Comparison of ENCODE assay signal across 8 cellular contexts in the genomic region with DNA sequence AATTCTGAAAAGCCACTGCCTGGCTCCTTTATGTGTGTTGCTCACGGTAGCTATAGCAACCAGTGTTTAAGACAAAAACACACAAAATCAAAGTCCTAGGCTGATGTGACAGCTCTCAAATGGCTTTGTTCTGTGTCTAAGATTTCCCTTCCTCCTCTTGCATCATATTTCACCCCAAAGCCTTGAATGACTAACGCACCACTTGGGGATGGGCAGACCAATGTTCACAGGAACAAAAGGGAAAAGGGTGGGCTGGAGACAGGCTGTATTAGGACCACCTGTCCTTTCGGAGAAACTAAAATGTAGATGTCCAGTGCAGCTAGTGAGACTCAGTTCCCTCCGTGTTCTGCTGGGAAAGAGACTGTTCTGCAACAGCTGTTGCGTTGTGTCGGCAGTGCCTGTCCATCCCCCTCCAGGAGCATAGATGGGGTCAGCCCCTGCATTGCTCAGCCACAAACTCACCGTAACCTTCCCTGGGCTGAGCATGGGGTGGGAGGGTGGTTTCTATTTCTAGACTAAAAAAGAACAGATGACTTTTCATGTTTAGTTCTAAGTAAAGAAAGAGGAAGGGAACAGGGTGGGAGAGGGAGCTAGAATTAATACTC. TPM values are rescaled to one million over a fixed set of nuclear protein-coding genes. Genes with fewer than 3 reads are reported as not detected.
DNase-seq lines count a peak whose midpoint lies in the region; ATAC-seq, FAIRE-seq and TF ChIP-seq lines count a peak whose summit lies in the region.

No MANE protein-coding gene starts in this region.

- H3K9me3 Mint-ChIP-seq in activated T-helper 1 cell treated with anti-CD3 and anti-CD28 coated beads, Interleukin-12 subunit alpha, Interleukin-12 subunit beta, Interleukin-2, Interleukin-4 antibody, amounts not matched to agents 30 ng/mL and 10 ng/mL and 1 ng/mL, durations not matched to agents 14 hours and 24 hours and 36 hours, result no peaks in the 10 kb centered on the region

- H3K27me3 Mint-ChIP-seq in activated T-helper 1 cell treated with anti-CD3 and anti-CD28 coated beads, Interleukin-12 subunit alpha, Interleukin-12 subunit beta, Interleukin-2, Interleukin-4 antibody, amounts not matched to agents 30 ng/mL and 10 ng/mL and 1 ng/mL, durations not matched to agents 14 hours and 24 hours and 36 hours (ENCODE audit: insufficient read depth), result peaks cover 3% of the 10 kb centered on the region

- no peaks in the 10 kb centered on the region for H4K20me1 ChIP-seq in GM12878 (ENCODE audit: control insufficient read depth, insufficient read depth)
- H4K20me1 ChIP-seq in HepG2 (ENCODE audit: insufficient read depth, low read length), result no peaks in the 10 kb centered on the region

- H3K4me1 Mint-ChIP-seq in activated T-helper 1 cell treated with anti-CD3 and anti-CD28 coated beads, Interleukin-12 subunit alpha, Interleukin-12 subunit beta, Interleukin-2, Interleukin-4 antibody, amounts not matched to agents 30 ng/mL and 10 ng/mL and 1 ng/mL, durations not matched to agents 14 hours and 24 hours and 36 hours (ENCODE audit: low read depth), result no peaks in the 10 kb centered on the region

- H3K9ac ChIP-seq in GM12878 (ENCODE audit: control insufficient read depth, insufficient read depth, low read length) (no peak overlapping the region), HepG2 (ENCODE audit: insufficient read depth, low read depth, low read length) (peak overlapping the region; percentile 74)

- SMC1A ChIA-PET in GM12878 (lab: Charles Lee; ENCODE audit: uncharacterized antibody, unreplicated experiment), result interaction anchor here (0.8 to 2.5 kb wide), 10 partner anchors 8 to 282 kb away, joined by 3 to 9 read pairs (median 5); no protein-coding TSS in a partner anchor

- TF ChIP-seq CTCF in GM12878 (IDR thresholded peaks at IDR 0.05 in 2 of 3, conservative IDR thresholded peaks at IDR 0.05 in 1 of 3; ENCODE audit: control insufficient read depth in 2 of 3, extremely low read depth in 1 of 3, insufficient read depth in 1 of 3, low read depth in 3 of 3, low read length in 3 of 3) (no peak), HepG2 (CRISPR knock-in tag; IDR thresholded peaks at IDR 0.05) (no peak)

- no peaks in the 10 kb centered on the region for H3K36me3 ChIP-seq in GM12878 (ENCODE audit: control insufficient read depth in 2 of 2, insufficient read depth in 2 of 2, low read length in 1 of 2)
- H3K36me3 ChIP-seq in HepG2 (replicated peaks in 1 of 2; ENCODE audit: control insufficient read depth in 1 of 2, insufficient read depth in 2 of 2, low read length in 2 of 2), result no peaks in the 10 kb centered on the region

- H3K27ac Mint-ChIP-seq in activated T-helper 1 cell treated with anti-CD3 and anti-CD28 coated beads, Interleukin-12 subunit alpha, Interleukin-12 subunit beta, Interleukin-2, Interleukin-4 antibody, amounts not matched to agents 30 ng/mL and 10 ng/mL and 1 ng/mL, durations not matched to agents 14 hours and 24 hours and 36 hours, result no peak overlapping the region

- DNase-seq in GM12878 (ENCODE audit: low read depth, low spot score), result no peak
- DNase-seq in HepG2 (ENCODE audit: low spot score), result peak; percentile 94
- no peak for DNase-seq in activated T-helper 1 cell treated with anti-CD3 and anti-CD28 coated beads, Interleukin-12 subunit alpha, Interleukin-12 subunit beta, Interleukin-2, Interleukin-4 antibody, amounts not matched to agents 30 ng/mL and 10 ng/mL and 1 ng/mL, durations not matched to agents 14 hours and 24 hours and 36 hours (ENCODE audit: low spot score)
- no peak for DNase-seq in DMS114 treated with DMSO at 0.1 percent for 48 hours (lab: John Stamatoyannopoulos, UW; ENCODE audit: unreplicated experiment)
- no peak for DNase-seq in NCI-H345 treated with DMSO at 0.1 percent for 48 hours (lab: John Stamatoyannopoulos, UW; ENCODE audit: unreplicated experiment)

- TF ChIP-seq EP300 in GM12878 (IDR thresholded peaks at IDR 0.05; ENCODE audit: borderline replicate concordance in 1 of 2, control insufficient read depth in 1 of 2, low read depth in 2 of 2, low read length in 2 of 2), result no peak
- peak; percentile 85 to 96 for TF ChIP-seq EP300 in HepG2 (IDR thresholded peaks at IDR 0.05; ENCODE audit: low read depth in 2 of 2, low read length in 2 of 2)
- peak; percentile 78 for TF ChIP-seq EP300 in HepG2 (CRISPR knock-in tag; IDR thresholded peaks at IDR 0.05; ENCODE audit: borderline replicate concordance)

- no peaks in the 10 kb centered on the region for H3K36me3 Mint-ChIP-seq in activated T-helper 1 cell treated with anti-CD3 and anti-CD28 coated beads, Interleukin-12 subunit alpha, Interleukin-12 subunit beta, Interleukin-2, Interleukin-4 antibody, amounts not matched to agents 30 ng/mL and 10 ng/mL and 1 ng/mL, durations not matched to agents 14 hours and 24 hours and 36 hours (ENCODE audit: low read depth)

- FAIRE-seq in GM12878 (lab: Jason Lieb, UNC) (no peak), HepG2 (lab: Jason Lieb, UNC) (peak; percentile 89)

- ATAC-seq in GM18861 (IDR thresholded peaks at IDR 0.05; ENCODE audit: unreplicated experiment) (peak; percentile 43), HG03565 (IDR thresholded peaks at IDR 0.05; ENCODE audit: unreplicated experiment) (peak; percentile 62), GM12878 (peak; percentile 92), HepG2 (peak; percentile 94), HG03460 (IDR thresholded peaks at IDR 0.05; ENCODE audit: unreplicated experiment) (no peak)

- CTCF ChIA-PET in GM12878 (lab: Yijun Ruan, JAX), result no interaction called here
- CTCF ChIA-PET in HepG2 (lab: Yijun Ruan, JAX; ENCODE audit: low intra/inter-chr PET ratio, low total read pairs), result no interaction called here

- POLR2A ChIA-PET in GM12878 (lab: Charles Lee), result interaction anchor here (0.6 kb wide), 1 partner anchor 73 kb away, joined by 3 read pairs; no protein-coding TSS in a partner anchor
- POLR2A ChIA-PET in HepG2 (lab: Yijun Ruan, JAX), result interaction anchor here (1.8 kb wide), 1 partner anchor 27 kb away, joined by 5 read pairs; a partner anchor contains a TSS

- RAD21 ChIA-PET in GM12878 (lab: Charles Lee; ENCODE audit: unreplicated experiment), result interaction anchor here (0.8 to 1.5 kb wide), 5 partner anchors 9 to 303 kb away, joined by 3 to 4 read pairs (median 3); a partner anchor contains a TSS

- no peak for TF ChIP-seq POLR2A in GM12878 (IDR thresholded peaks at IDR 0.05; ENCODE audit: low read depth, low read length)
- peak in 1 of 2 experiments; percentile 34; a peak in 1 of 4 replicates for TF ChIP-seq POLR2A in HepG2 (IDR thresholded peaks at IDR 0.05; ENCODE audit: insufficient read depth in 1 of 2, low read depth in 2 of 2, low read length in 2 of 2)

- H2AFZ ChIP-seq in GM12878 (ENCODE audit: control insufficient read depth, low read depth, low read length), result no peak overlapping the region
- no peak overlapping the region for H2AFZ ChIP-seq in HepG2 (ENCODE audit: low read length)

- in situ Hi-C loops in GM12878 (cut with MboI), result no loop called here
- in situ Hi-C loops in HepG2 (cut with HindIII; ENCODE audit: extremely low pct_ligation_motif_present, low pct_unique_long_range_greater_than_20kb), result no loop called here

- no peaks in the 10 kb centered on the region for H3K79me2 ChIP-seq in GM12878 (ENCODE audit: control insufficient read depth, insufficient read depth, low read length)
- no peaks in the 10 kb centered on the region for H3K79me2 ChIP-seq in HepG2 (ENCODE audit: insufficient read depth, low read length)

- intact Hi-C loops in GM12878 (cut with micrococcal nuclease; ENCODE audit: unreplicated experiment) (no loop called here), HepG2 (cut with micrococcal nuclease; ENCODE audit: unreplicated experiment) (no loop called here)
- intact Hi-C loops in activated T-helper 1 cell treated with anti-CD3 and anti-CD28 coated beads, Interleukin-12 subunit alpha, Interleukin-12 subunit beta, Interleukin-2, Interleukin-4 antibody, amounts not matched to agents 30 ng/mL and 10 ng/mL and 1 ng/mL, durations not matched to agents 14 hours and 24 hours and 36 hours (cut with micrococcal nuclease), result no loop called here

- TF ChIP-seq RAD21 in GM12878 (IDR thresholded peaks at IDR 0.05; ENCODE audit: insufficient read depth, low read depth, low read length) (no peak), HepG2 (CRISPR knock-in tag; IDR thresholded peaks at IDR 0.05) (no peak)

- H3K4me2 ChIP-seq in GM12878 (ENCODE audit: control insufficient read depth, insufficient read depth) (no peak overlapping the region), HepG2 (ENCODE audit: low read depth, low read length) (peak overlapping the region; percentile 73)

- H3K27ac ChIP-seq in GM12878 (ENCODE audit: control insufficient read depth, insufficient read depth), result no peak overlapping the region
- H3K27ac ChIP-seq in HepG2 (ENCODE audit: extremely low read length, insufficient read depth, low read length), result peak overlapping the region; percentile 72

- H3K4me1 ChIP-seq in GM12878 (ENCODE audit: control insufficient read depth, insufficient read depth, low read length) (no peaks in the 10 kb centered on the region), HepG2 (ENCODE audit: insufficient read depth, low read length) (peaks cover 21% of the 10 kb centered on the region)

- H3K4me3 Mint-ChIP-seq in activated T-helper 1 cell treated with anti-CD3 and anti-CD28 coated beads, Interleukin-12 subunit alpha, Interleukin-12 subunit beta, Interleukin-2, Interleukin-4 antibody, amounts not matched to agents 30 ng/mL and 10 ng/mL and 1 ng/mL, durations not matched to agents 14 hours and 24 hours and 36 hours, result no peak overlapping the region

- H3K9me3 ChIP-seq in GM12878 (replicated peaks; ENCODE audit: control insufficient read depth, insufficient read depth, low read length) (no peaks in the 10 kb centered on the region), HepG2 (ENCODE audit: low read length) (no peaks in the 10 kb centered on the region)

- no TSS peak for BruUV-seq in GM12878 (replicated peaks; lab: Mats Ljungman, UMichigan)
- BruUV-seq in HepG2 (replicated peaks; lab: Mats Ljungman, UMichigan), result no TSS peak

- H3K27me3 ChIP-seq in GM12878 (replicated peaks in 1 of 2; ENCODE audit: control insufficient read depth in 2 of 2, insufficient read depth in 2 of 2, low read length in 1 of 2), result no peaks in the 10 kb centered on the region
- no peaks in the 10 kb centered on the region for H3K27me3 ChIP-seq in HepG2 (ENCODE audit: control insufficient read depth in 1 of 2, insufficient read depth in 2 of 2, low read length in 2 of 2)

- no peak overlapping the region for H3K4me3 ChIP-seq in GM12878
- peak overlapping the region in 2 of 3 experiments; percentile 0 to 47; a peak in 2 of 6 replicates for H3K4me3 ChIP-seq in HepG2 (replicated peaks in 1 of 3; ENCODE audit: insufficient read depth in 1 of 3, low read depth in 2 of 3, low read length in 3 of 3)

- 65% methylated on average over 6 of the region's 7 CpGs for WGBS in GM12878 (ENCODE audit: insufficient coverage, insufficient replicate concordance, low lambda C conversion rate, missing lambda C conversion rate)
- WGBS in HepG2 (ENCODE audit: low lambda C conversion rate), result 3% methylated on average over 7 of the region's 7 CpGs

RNA-seq across cellular contexts. Expression of a gene that starts 26.8 kb away (rescaled TPM):
- total RNA-seq in GM12878 (2013; cell fraction: nucleolus; rRNA removed), result 237 and 240 TPM in 2 replicates
- 16.6 and 18.3 TPM in 2 replicates for total RNA-seq in GM12878 (2014; rRNA removed)
- 21.5 and 24.5 TPM in 2 replicates for total RNA-seq in GM12878 (2014; rRNA removed; fragmentation: Illumina TruSeq; extraction: Trizol)
- 31.3 and 32.4 TPM in 2 replicates for total RNA-seq in GM12878 (2021)
- 4.8 TPM for polyA plus RNA-seq in GM12878 (2011; ENCODE audit: low read depth)
- polyA plus RNA-seq in GM12878 (2011; rRNA removed), result 26.9 and 51.8 TPM in 2 replicates
- 6.8 and 10.9 TPM in 2 replicates for polyA plus RNA-seq in GM12878 (2011; cell fraction: cytosol; rRNA removed)
- 32.7 and 37.0 TPM in 2 replicates for polyA plus RNA-seq in GM12878 (2011; cell fraction: nucleus; rRNA removed)
- polyA plus RNA-seq in GM12878 (2012), result 8.6 and 15.5 TPM in 2 replicates
- 29.0 and 41.1 TPM in 2 replicates for polyA plus RNA-seq in GM12878 (2014; fragmentation: Illumina TruSeq; extraction: Trizol)
- polyA plus RNA-seq in GM12878 (2014; fragmentation: Nextera tagmentation; extraction: Ambion mirVana), result 10 to 100 TPM; 13.8 to 19.7 TPM
- polyA plus RNA-seq in GM12878 (2014; rRNA removed), result 16.8 and 17.3 TPM in 2 replicates
- 10 to 100 TPM; 28.5 to 29.7 TPM for polyA plus RNA-seq in GM12878 (2016; fragmentation: Nextera tagmentation; extraction: Ambion mirVana)
- polyA minus RNA-seq in GM12878 (2011; rRNA and poly(A)+ RNA removed), result 47.0 and 87.3 TPM in 2 replicates
- 7.3 and 7.4 TPM in 2 replicates for polyA minus RNA-seq in GM12878 (2011; cell fraction: cytosol; rRNA and poly(A)+ RNA removed)
- 55.4 and 67.1 TPM in 2 replicates for polyA minus RNA-seq in GM12878 (2011; cell fraction: nucleus; rRNA and poly(A)+ RNA removed)
- total RNA-seq in HepG2 (2016; rRNA removed; fragmentation: Illumina TruSeq; extraction: Trizol), result 24.5 and 31.2 TPM in 2 replicates
- 2.9 and 3.1 TPM in 2 replicates for total RNA-seq in HepG2 (2016; cell fraction: cytosol; rRNA removed; fragmentation: Illumina TruSeq; extraction: Trizol; ENCODE audit: low read depth)
- total RNA-seq in HepG2 (2016; cell fraction: insoluble cytoplasmic fraction; rRNA removed; fragmentation: Illumina TruSeq; extraction: Trizol), result 25.6 and 31.0 TPM in 2 replicates
- 7.0 and 8.7 TPM in 2 replicates for total RNA-seq in HepG2 (2016; cell fraction: membrane; rRNA removed; fragmentation: Illumina TruSeq; extraction: Trizol)
- 50.3 and 52.6 TPM in 2 replicates for total RNA-seq in HepG2 (2016; cell fraction: nucleus; rRNA removed; fragmentation: Illumina TruSeq; extraction: Trizol)
- polyA plus RNA-seq in HepG2 (2011; rRNA removed), result 6.8 and 10.9 TPM in 2 replicates
- 4.0 and 9.7 TPM in 2 replicates for polyA plus RNA-seq in HepG2 (2011; cell fraction: cytosol; rRNA removed)
- polyA plus RNA-seq in HepG2 (2011; cell fraction: nucleus; rRNA removed), result 9.9 and 23.8 TPM in 2 replicates
- 20.7 and 21.6 TPM in 2 replicates for polyA plus RNA-seq in HepG2 (2012)
- polyA plus RNA-seq in HepG2 (2016; cell fraction: cytosol; fragmentation: Illumina TruSeq; extraction: Trizol; ENCODE audit: low read depth), result 0.61 and 0.62 TPM in 2 replicates
- polyA plus RNA-seq in HepG2 (2016; cell fraction: insoluble cytoplasmic fraction; fragmentation: Illumina TruSeq; extraction: Trizol; ENCODE audit: low read depth), result 20.3 and 24.6 TPM in 2 replicates
- polyA plus RNA-seq in HepG2 (2016; cell fraction: membrane; fragmentation: Illumina TruSeq; extraction: Trizol; ENCODE audit: low read depth), result 0.97 and 1.4 TPM in 2 replicates
- 29.5 and 31.8 TPM in 2 replicates for polyA plus RNA-seq in HepG2 (2016; cell fraction: nucleus; fragmentation: Illumina TruSeq; extraction: Trizol; ENCODE audit: insufficient read depth, low read depth)
- polyA minus RNA-seq in HepG2 (2011; rRNA and poly(A)+ RNA removed; ENCODE audit: low replicate concordance), result 12.6 and 17.7 TPM in 2 replicates
- polyA minus RNA-seq in HepG2 (2011; cell fraction: cytosol; rRNA and poly(A)+ RNA removed), result 12.2 and 17.8 TPM in 2 replicates
- polyA minus RNA-seq in HepG2 (2011; cell fraction: nucleus; rRNA and poly(A)+ RNA removed), result 106 and 124 TPM in 2 replicates
- total RNA-seq in activated T-helper 1 cell treated with anti-CD3 and anti-CD28 coated beads, Interleukin-12 subunit alpha, Interleukin-12 subunit beta, Interleukin-2, Interleukin-4 antibody, amounts not matched to agents 30 ng/mL and 10 ng/mL and 1 ng/mL, durations not matched to agents 14 hours and 24 hours and 36 hours, result 4.2 and 5.3 TPM in 2 replicates
